11 cellular contexts compared by ENCODE assay signal in genomic region chr10:103653581-103654020, GRCh38.
DNase-seq lines count a peak whose midpoint lies in the region; ATAC-seq, FAIRE-seq and TF ChIP-seq lines count a peak whose summit lies in the region.
"Had no signal": no experiment of that assay in that cellular context is flagged by ENCODE, and none has a peak within 500 bp of the region (broad histone marks: within the 10 kb centered on the region; RNA-seq: fewer than 3 reads in every experiment).

No MANE protein-coding gene starts in this region.

- peak; percentile 49 for DNase-seq in NCI-H1092 (lab: John Stamatoyannopoulos, UW)
- peak; percentile 78 for DNase-seq in NCI-H345 treated with DMSO at 0.1 percent for 48 hours (lab: John Stamatoyannopoulos, UW; ENCODE audit: unreplicated experiment)
- no peak for DNase-seq in H1 (ENCODE audit: low read depth in 1 of 2, low spot score in 2 of 2)
- no peak for DNase-seq in gastrocnemius medialis
- DNase-seq in posterior vena cava (ENCODE audit: low spot score): no peak
- DNase-seq in iPS-NIHi11 (ENCODE audit: low spot score): no peak
- no peak for DNase-seq in GOT3 (lab: John Stamatoyannopoulos, UW)
- DNase-seq: activated CD8-positive, alpha-beta T cell treated with anti-CD3 and anti-CD28 coated beads, Interleukin-2, amount 10 ng/mL, durations not matched to agents 7 days and 5 days; spleen had no signal

- H2BK5ac ChIP-seq in H1 (ENCODE audit: low read depth, low read length): peak overlapping the region; percentile 12; the same call in 1 of the 2 replicates

- H3K4me3 ChIP-seq in H1 (ENCODE audit: extremely low read depth in 1 of 4, insufficient read depth in 2 of 4, low read depth in 3 of 4, low read length in 4 of 4): no peak overlapping the region
- no peak overlapping the region for H3K4me3 ChIP-seq in gastrocnemius medialis
- H3K4me3 ChIP-seq: spleen had no signal

- no peak overlapping the region for H3K14ac ChIP-seq in H1 (ENCODE audit: insufficient read length)

- no peak overlapping the region for H3K9ac ChIP-seq in H1 (replicated peaks in 1 of 4; ENCODE audit: extremely low read depth in 1 of 4, low read depth in 3 of 4, low read length in 3 of 4)

- no peak overlapping the region for H3K4me2 ChIP-seq in H1 (ENCODE audit: insufficient read depth in 1 of 2, low read depth in 2 of 2, low read length in 2 of 2)

- no peak overlapping the region for H3K23ac ChIP-seq in H1 (ENCODE audit: insufficient read length)

- no peak overlapping the region for H3K18ac ChIP-seq in H1 (ENCODE audit: extremely low read depth, low read length)

- CTCF ChIA-PET in H1 (lab: Charles Lee; ENCODE audit: partially characterized antibody): interaction anchor here (0.7 to 27.1 kb wide), 10 partner anchors 9 to 89 kb away, joined by 3 to 336 read pairs (median 4); no protein-coding TSS in a partner anchor

- TF ChIP-seq CTCF in H1 (IDR thresholded peaks at IDR 0.05; ENCODE audit: control extremely low read depth in 1 of 3, insufficient read depth in 1 of 3, low read depth in 1 of 3, low read length in 3 of 3) (no peak), gastrocnemius medialis (IDR thresholded peaks at IDR 0.05 in 4 of 5, conservative IDR thresholded peaks at IDR 0.05 in 1 of 5) (no peak)

- no peak overlapping the region for H2BK12ac ChIP-seq in H1 (ENCODE audit: low read depth, low read length)

- H3K27ac ChIP-seq in H1 (ENCODE audit: low read depth, low read length) (no peak overlapping the region), gastrocnemius medialis (peak overlapping the region; percentile 61 to 80 (median 78))

- no peak overlapping the region for H2BK15ac ChIP-seq in H1 (ENCODE audit: low read length)

- H3K56ac ChIP-seq in H1 (replicated peaks; ENCODE audit: insufficient read length, low read depth, low read length): no peak overlapping the region

- H3K9me3 ChIP-seq in H1 (ENCODE audit: insufficient read depth in 2 of 2, low read depth in 1 of 2, low read length in 1 of 2): no peaks in the 10 kb centered on the region
- no peaks in the 10 kb centered on the region for H3K9me3 ChIP-seq in gastrocnemius medialis

- H2BK120ac ChIP-seq in H1 (replicated peaks; ENCODE audit: low read depth, low read length): no peak overlapping the region

- H4K91ac ChIP-seq in H1 (replicated peaks; ENCODE audit: insufficient read length, low read length): no peak overlapping the region

- H3K27me3 ChIP-seq in H1 (replicated peaks in 1 of 4; ENCODE audit: control insufficient read depth in 3 of 4, extremely low read depth in 1 of 4, insufficient read depth in 3 of 4, low read length in 3 of 4) (no peaks in the 10 kb centered on the region), gastrocnemius medialis (no peaks in the 10 kb centered on the region)
- H3K27me3 ChIP-seq: spleen had no signal

- peaks cover 0 to 2% of the 10 kb centered on the region in 2 experiments for H4K20me1 ChIP-seq in H1 (replicated peaks in 1 of 2; ENCODE audit: control insufficient read depth in 1 of 2, insufficient read depth in 2 of 2, low read length in 2 of 2)

- 0 out of 4 replicates have a peak, but pooled peaks cover 0 to 3% of the 10 kb centered on the region in 2 experiments for H3K79me2 ChIP-seq in H1 (ENCODE audit: control insufficient read depth in 1 of 2, insufficient read depth in 2 of 2, low read length in 2 of 2)

- H2BK20ac ChIP-seq in H1 (ENCODE audit: low read length): no peak overlapping the region

- ATAC-seq in gastrocnemius medialis (no peak), HG02763 (IDR thresholded peaks at IDR 0.05; ENCODE audit: unreplicated experiment) (no peak)
- ATAC-seq: activated CD8-positive, alpha-beta T cell treated with anti-CD3 and anti-CD28 coated beads, Interleukin-2, amount 10 ng/mL, durations not matched to agents 7 days and 5 days had no signal

- no peak overlapping the region for H3K4ac ChIP-seq in H1 (replicated peaks; ENCODE audit: insufficient read length, low read depth, low read length)

- no peak overlapping the region for H2AFZ ChIP-seq in H1 (ENCODE audit: low read length)

- TF ChIP-seq EP300 in H1 (IDR thresholded peaks at IDR 0.05; ENCODE audit: borderline replicate concordance in 1 of 2, low read depth in 2 of 2, low read length in 2 of 2): no peak

- H3K36me3 ChIP-seq in H1 (ENCODE audit: control insufficient read depth in 2 of 4, insufficient read depth in 4 of 4, low read length in 3 of 4): peaks cover 0 to 6% (median 2%) of the 10 kb centered on the region in 4 experiments; a peak in 1 of 8 replicates
- no peaks in the 10 kb centered on the region for H3K36me3 ChIP-seq in gastrocnemius medialis

- H3K4me1 ChIP-seq in H1 (replicated peaks in 1 of 4; ENCODE audit: control insufficient read depth in 3 of 4, insufficient read depth in 4 of 4, low read length in 3 of 4) (peaks cover 0 to 27% (median 14%) of the 10 kb centered on the region in 4 experiments; a peak in 6 of 7 replicates), gastrocnemius medialis (peaks cover 51 to 60% of the 10 kb centered on the region in 2 donors)

- TF ChIP-seq RAD21 in H1 (IDR thresholded peaks at IDR 0.05 in 1 of 2, conservative IDR thresholded peaks at IDR 0.05 in 1 of 2; ENCODE audit: low read depth in 2 of 2, low read length in 2 of 2): no peak

- no peaks in the 10 kb centered on the region for H3K23me2 ChIP-seq in H1 (ENCODE audit: low read depth, low read length)

- H3K79me1 ChIP-seq in H1 (ENCODE audit: low read depth, low read length): peaks cover 3% of the 10 kb centered on the region; the same call in 1 of the 2 replicates

- no peak for FAIRE-seq in H1 (lab: Jason Lieb, UNC)
- FAIRE-seq: endothelial cell of umbilical vein had no signal

- H2AK5ac ChIP-seq in H1 (ENCODE audit: low read depth, low read length): no peak overlapping the region

- POLR2A ChIA-PET in H1 (lab: Charles Lee; ENCODE audit: partially characterized antibody): no interaction called here

- intact Hi-C loops in gastrocnemius medialis (cut with DNase I; ENCODE audit: low total_unique reads): loop anchor here (1.0 kb wide), 1 partner anchor 8 kb away; no protein-coding TSS in a partner anchor
- intact Hi-C loops in posterior vena cava (cut with DNase I): no loop called here

- in situ Hi-C loops in gastrocnemius medialis (cut with MboI; ENCODE audit: low sequenced_read_pairs in 4 of 4): no loop called here

- no peak overlapping the region for H4K5ac ChIP-seq in H1 (ENCODE audit: insufficient read length, low read depth, low read length)

- TF ChIP-seq POLR2A in H1 (IDR thresholded peaks at IDR 0.05; ENCODE audit: control extremely low read depth in 1 of 2, low read depth in 2 of 2, low read length in 2 of 2) (no peak), gastrocnemius medialis (IDR thresholded peaks at IDR 0.05) (no peak)

- 79% methylated on average over 7 of the region's 8 CpGs; no CpG with 5 or more reads in 1 of the 2 experiments for WGBS in H1 (ENCODE audit: extremely low coverage in 1 of 2, insufficient coverage in 1 of 2, insufficient read length in 1 of 2, insufficient replicate concordance in 2 of 2, low coverage in 1 of 2, low lambda C conversion rate in 2 of 2, missing lambda C conversion rate in 1 of 2), 2 experiments

- H4K8ac ChIP-seq in H1 (ENCODE audit: extremely low read depth, insufficient read depth, low read length): peak overlapping the region; percentile 4; the same call in 1 of the 2 replicates

TF ChIP-seq in H1, 55 proteins besides CTCF, POLR2A, EP300 and RAD21:
- no peak for TF ChIP-seq CREB1 (IDR thresholded peaks at IDR 0.05)
- no peak for TF ChIP-seq TCF12 (IDR thresholded peaks at IDR 0.05; ENCODE audit: low read depth, low read length)
- TF ChIP-seq CHD1 (IDR thresholded peaks at IDR 0.05; ENCODE audit: low read depth, low read length): no peak
- no peak for TF ChIP-seq SRF (IDR thresholded peaks at IDR 0.05; ENCODE audit: low read depth, low read length)
- no peak for TF ChIP-seq POLR2AphosphoS5 (IDR thresholded peaks at IDR 0.05; ENCODE audit: low read depth, low read length)
- no peak for TF ChIP-seq SP2 (IDR thresholded peaks at IDR 0.05; ENCODE audit: low read length)
- no peak for TF ChIP-seq YY1 (IDR thresholded peaks at IDR 0.05; ENCODE audit: low read depth, low read length)
- TF ChIP-seq NANOG (IDR thresholded peaks at IDR 0.05; ENCODE audit: insufficient read depth, low read depth, low read length, poor library complexity, severe bottlenecking): no peak

Comparison
In these comparisons a context has a peak if more than half of its experiments do, and no peak if none do; other contexts are left out.
1. DNase-seq: peak in NCI-H1092 (single experiment) and NCI-H345 treated with DMSO at 0.1 percent for 48 hours (single experiment); none in H1 (0 of 2), gastrocnemius medialis (0 of 2), posterior vena cava (single experiment), iPS-NIHi11 (single experiment) and GOT3 (single experiment).